In genomic region chr10:15020966-15021365, GRCh38 we compare ENCODE assay signal across 5 cellular contexts. TPM values are rescaled to one million over a fixed set of nuclear protein-coding genes. Genes with fewer than 3 reads are reported as not detected.
"Had no signal": no experiment of that assay in that cellular context is flagged by ENCODE, and none has a peak within 500 bp of the region (broad histone marks: within the 10 kb centered on the region; RNA-seq: fewer than 3 reads in every experiment).

No MANE protein-coding gene starts in this region.

RNA-seq across cellular contexts. Expression of gene OLAH, which starts 22.8 kb away (rescaled TPM):
- total RNA-seq: fibroblast of lung, hepatocyte, stomach, urinary bladder, WTC11 had no signal
